Comparison of ENCODE assay signal across 1 cellular context in genomic region chr1:29230204-29230552, GRCh38.
TF ChIP-seq lines count a peak whose summit lies in the region.

No MANE protein-coding gene starts in this region.

TF ChIP-seq in A549, 52 proteins besides CTCF, POLR2A, EP300 and RAD21 (continued from another document):
- TF ChIP-seq BHLHE40 (IDR thresholded peaks at IDR 0.05; ENCODE audit: low read depth, low read length), result no peak
